In the genomic region with DNA sequence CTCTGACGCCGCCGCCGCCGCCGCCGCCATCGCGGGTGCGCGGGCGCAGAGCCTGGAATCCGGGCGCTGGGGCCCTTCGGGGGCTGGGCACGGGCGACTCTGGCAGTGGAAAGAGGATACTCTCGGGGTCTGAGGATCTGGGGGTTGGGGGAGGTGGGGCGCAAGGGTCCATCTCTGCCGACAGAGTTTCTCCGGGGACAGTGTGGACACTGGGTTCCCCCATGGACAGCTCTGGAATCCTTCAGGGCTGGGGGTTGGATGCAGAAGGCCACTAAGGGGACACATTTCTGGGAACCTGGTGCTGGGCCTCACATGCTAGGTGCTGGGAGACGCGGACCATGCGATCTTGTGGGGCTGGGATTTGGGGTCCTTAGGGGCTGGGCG, we compare ENCODE assay signal across 9 cellular contexts. TPM values are rescaled to one million over a fixed set of nuclear protein-coding genes. Genes with fewer than 3 reads are reported as not detected.
A peak's percentile ranks its signal among the peaks of the same experiment; 100 is the strongest.
DNase-seq lines count a peak whose midpoint lies in the region; ATAC-seq, FAIRE-seq and TF ChIP-seq lines count a peak whose summit lies in the region.
"Had no signal": no experiment of that assay in that cellular context is flagged by ENCODE, and none has a peak within 500 bp of the region (broad histone marks: within the 10 kb centered on the region; RNA-seq: fewer than 3 reads in every experiment).

No MANE protein-coding gene starts in this region.

- H3K36me3 ChIP-seq in SJCRH30 = no peaks in the 10 kb centered on the region; the same call in 1 of the 2 replicates

- POLR2A ChIA-PET in activated CD4-positive, alpha-beta memory T cell treated with anti-CD3 and anti-CD28 coated beads for 36 hours (lab: Charles Lee) = interaction anchor here (1.6 kb wide), 1 partner anchor 27 kb away, joined by 6 read pairs; a partner anchor contains a TSS

- intact Hi-C loops in activated CD4-positive, alpha-beta memory T cell treated with anti-CD3 and anti-CD28 coated beads for 36 hours (cut with micrococcal nuclease) = no loop called here

- CTCF ChIA-PET in activated CD8-positive, alpha-beta memory T cell treated with anti-CD3 and anti-CD28 coated beads, Interleukin-2, amount 10 ng/mL, durations not matched to agents 7 days and 5 days (lab: Charles Lee) = interaction anchor here (1.0 to 7.1 kb wide), 6 partner anchors 9 to 236 kb away, joined by 3 to 41 read pairs (median 4); a partner anchor contains a TSS
- CTCF ChIA-PET in activated CD4-positive, alpha-beta memory T cell treated with anti-CD3 and anti-CD28 coated beads for 36 hours (lab: Charles Lee) = interaction anchor here (1.0 to 4.0 kb wide), 4 partner anchors 13 to 348 kb away, joined by 3 to 18 read pairs (median 8); a partner anchor contains a TSS

- no peak for FAIRE-seq in GM12891 (lab: Jason Lieb, UNC)

- peaks cover 4% of the 10 kb centered on the region for H3K36me3 Mint-ChIP-seq in activated CD8-positive, alpha-beta memory T cell treated with anti-CD3 and anti-CD28 coated beads, Interleukin-2, amount 10 ng/mL, durations not matched to agents 7 days and 5 days
- peaks cover 9% of the 10 kb centered on the region for H3K36me3 Mint-ChIP-seq in activated CD4-positive, alpha-beta memory T cell treated with anti-CD3 and anti-CD28 coated beads for 36 hours

- H3K4me1 Mint-ChIP-seq in activated CD8-positive, alpha-beta memory T cell treated with anti-CD3 and anti-CD28 coated beads, Interleukin-2, amount 10 ng/mL, durations not matched to agents 7 days and 5 days = peaks cover 28% of the 10 kb centered on the region
- peaks cover 28% of the 10 kb centered on the region for H3K4me1 Mint-ChIP-seq in activated CD4-positive, alpha-beta memory T cell treated with anti-CD3 and anti-CD28 coated beads for 36 hours (ENCODE audit: low read depth)

- H3K27me3 Mint-ChIP-seq in activated CD8-positive, alpha-beta memory T cell treated with anti-CD3 and anti-CD28 coated beads, Interleukin-2, amount 10 ng/mL, durations not matched to agents 7 days and 5 days = peaks cover 29% of the 10 kb centered on the region
- H3K27me3 Mint-ChIP-seq in activated CD4-positive, alpha-beta memory T cell treated with anti-CD3 and anti-CD28 coated beads for 36 hours = peaks cover 23% of the 10 kb centered on the region

- no peaks in the 10 kb centered on the region; the same call in 1 of the 2 replicates for H3K27me3 ChIP-seq in SJCRH30

- no peak for ATAC-seq in activated CD8-positive, alpha-beta memory T cell treated with anti-CD3 and anti-CD28 coated beads, Interleukin-2, amount 10 ng/mL, durations not matched to agents 7 days and 5 days

- peak overlapping the region; percentile 71 for H3K4me3 Mint-ChIP-seq in activated CD8-positive, alpha-beta memory T cell treated with anti-CD3 and anti-CD28 coated beads, Interleukin-2, amount 10 ng/mL, durations not matched to agents 7 days and 5 days
- H3K4me3 Mint-ChIP-seq in activated CD4-positive, alpha-beta memory T cell treated with anti-CD3 and anti-CD28 coated beads for 36 hours = peak overlapping the region; percentile 69

- H3K9me3 Mint-ChIP-seq in activated CD8-positive, alpha-beta memory T cell treated with anti-CD3 and anti-CD28 coated beads, Interleukin-2, amount 10 ng/mL, durations not matched to agents 7 days and 5 days (ENCODE audit: low read depth) = no peaks in the 10 kb centered on the region
- H3K9me3 Mint-ChIP-seq in activated CD4-positive, alpha-beta memory T cell treated with anti-CD3 and anti-CD28 coated beads for 36 hours = no peaks in the 10 kb centered on the region

- no peak for TF ChIP-seq POLR2A in GM12891 (IDR thresholded peaks at IDR 0.05; ENCODE audit: low read depth, low read length)

- peak overlapping the region; percentile 50 for H3K27ac ChIP-seq in temporal lobe (ENCODE audit: low read depth, low read length)
- H3K27ac ChIP-seq in SJCRH30 = no peak overlapping the region

- no peaks in the 10 kb centered on the region for H3K4me1 ChIP-seq in SJCRH30

- peak overlapping the region; percentile 41 for H3K4me3 ChIP-seq in iPS-11a (ENCODE audit: low read depth, low read length)
- no peak overlapping the region for H3K4me3 ChIP-seq in SJCRH30

- H3K27ac Mint-ChIP-seq in activated CD8-positive, alpha-beta memory T cell treated with anti-CD3 and anti-CD28 coated beads, Interleukin-2, amount 10 ng/mL, durations not matched to agents 7 days and 5 days = peak overlapping the region; percentile 36
- H3K27ac Mint-ChIP-seq in activated CD4-positive, alpha-beta memory T cell treated with anti-CD3 and anti-CD28 coated beads for 36 hours = peak overlapping the region; percentile 9

- H3K9me3 ChIP-seq in SJCRH30 (replicated peaks) = no peaks in the 10 kb centered on the region

- no peak for DNase-seq in activated CD8-positive, alpha-beta memory T cell treated with anti-CD3 and anti-CD28 coated beads, Interleukin-2, amount 10 ng/mL, durations not matched to agents 7 days and 5 days
- no peak for DNase-seq in activated CD8-positive, alpha-beta memory T cell treated with anti-CD3 and anti-CD28 coated beads, Interleukin-2, amount 50 U/mL, for 4 hours
- no peak for DNase-seq in activated CD4-positive, alpha-beta memory T cell treated with anti-CD3 and anti-CD28 coated beads for 36 hours
- no peak for DNase-seq in GM12891 (ENCODE audit: insufficient read length, low spot score)
- no peak for DNase-seq in retina
- no peak for DNase-seq in SJCRH30

TF ChIP-seq in GM12891, 5 proteins besides CTCF, POLR2A, EP300 and RAD21:
- no peak for TF ChIP-seq PAX5 (IDR thresholded peaks at IDR 0.05; ENCODE audit: insufficient read depth, low read length, severe bottlenecking)
- TF ChIP-seq POU2F2 (IDR thresholded peaks at IDR 0.05; ENCODE audit: low read depth, low read length) = no peak
- no peak for TF ChIP-seq TAF1 (IDR thresholded peaks at IDR 0.05; ENCODE audit: low read depth, low read length)
- TF ChIP-seq SPI1 (IDR thresholded peaks at IDR 0.05; ENCODE audit: low read depth, low read length) = no peak

RNA-seq across cellular contexts. Expression of a gene that starts 2.3 kb away (rescaled TPM):
- total RNA-seq in activated CD8-positive, alpha-beta memory T cell treated with anti-CD3 and anti-CD28 coated beads, Interleukin-2, amount 10 ng/mL, durations not matched to agents 7 days and 5 days = 1 to 10 TPM; 7.7 to 9.1 TPM
- total RNA-seq in activated CD4-positive, alpha-beta memory T cell treated with anti-CD3 and anti-CD28 coated beads for 36 hours = 1 to 10 TPM; 4.4 to 4.6 TPM
- 0.74 TPM for total RNA-seq in temporal lobe
- polyA plus RNA-seq in GM12891 (2012; ENCODE audit: low read depth, missing spikeins) = 0.36 TPM
- total RNA-seq in SJCRH30 (2014; rRNA removed; shearing (Covaris generic)) = not detected in 2 replicates

RNA-seq across cellular contexts. Expression of a gene that starts 3.2 kb away (rescaled TPM):
- total RNA-seq in activated CD8-positive, alpha-beta memory T cell treated with anti-CD3 and anti-CD28 coated beads, Interleukin-2, amount 10 ng/mL, durations not matched to agents 7 days and 5 days = 10 to 100 TPM; 18.0 to 24.0 TPM
- total RNA-seq in activated CD4-positive, alpha-beta memory T cell treated with anti-CD3 and anti-CD28 coated beads for 36 hours = 10 to 100 TPM; 18.7 to 20.2 TPM
- 5.9 TPM for total RNA-seq in temporal lobe
- 11.2 TPM for polyA plus RNA-seq in GM12891 (2012; ENCODE audit: low read depth, missing spikeins)
- total RNA-seq in SJCRH30 (2014; rRNA removed; shearing (Covaris generic)) = 15.8 and 17.4 TPM in 2 replicates

RNA-seq across cellular contexts. Expression of a gene that starts 9.0 kb away (rescaled TPM):
- under 1 TPM in 1 of 2 experiments, not detected in 1; 0.23 TPM for total RNA-seq in activated CD8-positive, alpha-beta memory T cell treated with anti-CD3 and anti-CD28 coated beads, Interleukin-2, amount 10 ng/mL, durations not matched to agents 7 days and 5 days
- total RNA-seq in activated CD4-positive, alpha-beta memory T cell treated with anti-CD3 and anti-CD28 coated beads for 36 hours = under 1 TPM; 0.29 to 0.77 TPM
- total RNA-seq in temporal lobe = 36.6 TPM
- 0.56 TPM for polyA plus RNA-seq in GM12891 (2012; ENCODE audit: low read depth, missing spikeins)
- total RNA-seq in SJCRH30 (2014; rRNA removed; shearing (Covaris generic)) = 1.0 TPM in 2 replicates
- total RNA-seq: T-helper 2 cell treated with Interferon-gamma antibody and Interleukin-4, amounts not matched to agents 100 ng/mL and 5 ng/mL, for 36 hours had no signal

RNA-seq across cellular contexts. Expression of a gene that starts 13.2 kb away (rescaled TPM):
- total RNA-seq in activated CD8-positive, alpha-beta memory T cell treated with anti-CD3 and anti-CD28 coated beads, Interleukin-2, amount 10 ng/mL, durations not matched to agents 7 days and 5 days = 10 to 100 TPM; 38.0 to 41.6 TPM
- 10 to 100 TPM; 29.1 to 30.1 TPM for total RNA-seq in activated CD4-positive, alpha-beta memory T cell treated with anti-CD3 and anti-CD28 coated beads for 36 hours
- total RNA-seq in temporal lobe = 7.1 TPM
- polyA plus RNA-seq in GM12891 (2012; ENCODE audit: low read depth, missing spikeins) = 18.3 TPM
- 12.9 and 13.6 TPM in 2 replicates for total RNA-seq in SJCRH30 (2014; rRNA removed; shearing (Covaris generic))

RNA-seq across cellular contexts. Expression of a gene that starts 26.6 kb away (rescaled TPM):
- total RNA-seq in activated CD8-positive, alpha-beta memory T cell treated with anti-CD3 and anti-CD28 coated beads, Interleukin-2, amount 10 ng/mL, durations not matched to agents 7 days and 5 days = 10 to 100 TPM; 63.7 to 76.4 TPM
- 10 to 100 TPM; 66.5 to 68.5 TPM for total RNA-seq in activated CD4-positive, alpha-beta memory T cell treated with anti-CD3 and anti-CD28 coated beads for 36 hours
- 27.0 TPM for total RNA-seq in temporal lobe
- polyA plus RNA-seq in GM12891 (2012; ENCODE audit: low read depth, missing spikeins) = 40.8 TPM
- 49.5 and 55.2 TPM in 2 replicates for total RNA-seq in SJCRH30 (2014; rRNA removed; shearing (Covaris generic))

Comparison
In these comparisons a context has a peak if more than half of its experiments do, and no peak if none do; other contexts are left out.
1. RNA of a gene that starts 9.0 kb away (total RNA-seq): 36.6 TPM in temporal lobe (single experiment); 1.0 TPM in SJCRH30, 0.29 to 0.77 TPM in activated CD4-positive, alpha-beta memory T cell treated with anti-CD3 and anti-CD28 coated beads for 36 hours and 0.23 TPM in activated CD8-positive, alpha-beta memory T cell treated with anti-CD3 and anti-CD28 coated beads, Interleukin-2, amount 10 ng/mL, durations not matched to agents 7 days and 5 days; every median in the first group is over 10 times any median in the second.